ENCODE assay signal across 21 cellular contexts in the genomic region with DNA sequence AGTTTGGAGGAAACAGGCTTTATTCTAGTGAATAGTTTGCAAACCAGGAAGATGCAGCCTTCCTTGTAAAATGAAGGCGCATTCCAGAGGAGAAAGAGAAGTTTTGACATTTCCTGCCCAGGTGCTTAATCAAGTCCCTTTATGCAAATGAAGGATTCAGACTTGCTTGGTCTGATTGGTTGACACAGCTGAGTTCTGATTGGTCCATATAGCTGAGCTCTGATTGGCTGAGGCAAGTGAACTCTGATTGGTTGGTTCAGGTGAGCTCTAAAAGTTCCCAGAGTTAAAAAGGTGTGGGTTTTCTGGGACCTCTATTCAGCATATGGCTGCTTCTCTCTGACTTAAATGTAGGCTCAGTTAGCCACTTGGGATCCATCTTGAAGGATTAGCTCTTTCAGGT.
"Had no signal": no experiment of that assay in that cellular context is flagged by ENCODE, and none has a peak within 500 bp of the region (broad histone marks: within the 10 kb centered on the region; RNA-seq: fewer than 3 reads in every experiment).

No MANE protein-coding gene starts in this region.

- H3K27ac Mint-ChIP-seq: activated naive CD4-positive, alpha-beta T cell treated with anti-CD3 and anti-CD28 coated beads for 36 hours; activated naive CD8-positive, alpha-beta T cell treated with anti-CD3 and anti-CD28 coated beads, Interleukin-2, amount 10 ng/mL, durations not matched to agents 7 days and 5 days; activated T-cell treated with anti-CD3 and anti-CD28 coated beads, Interleukin-2, amount 50 U/mL, for 72 hours; naive thymus-derived CD4-positive, alpha-beta T cell; stimulated activated effector memory CD8-positive, alpha-beta T cell treated with anti-CD3 and anti-CD28 coated beads, Interleukin-12 subunit alpha, Interleukin-12 subunit beta, amount 100 ng/mL, for 72 hours; stimulated activated naive CD8-positive, alpha-beta T cell treated with anti-CD3 and anti-CD28 coated beads, Interleukin-15, amount 100 ng/mL, for 72 hours had no signal

- H3K4me1 ChIP-seq: breast epithelium had no signal

- H3K4me1 Mint-ChIP-seq: activated naive CD8-positive, alpha-beta T cell treated with anti-CD3 and anti-CD28 coated beads, Interleukin-2, amount 10 ng/mL, durations not matched to agents 7 days and 5 days; central memory CD8-positive, alpha-beta T cell; naive thymus-derived CD4-positive, alpha-beta T cell; stimulated activated effector memory CD8-positive, alpha-beta T cell treated with anti-CD3 and anti-CD28 coated beads, Interleukin-12 subunit alpha, Interleukin-12 subunit beta, amount 100 ng/mL, for 72 hours; stimulated activated naive CD8-positive, alpha-beta T cell treated with anti-CD3 and anti-CD28 coated beads, Interleukin-15, amount 100 ng/mL, for 72 hours had no signal

- H3K4me2 ChIP-seq: hepatocyte had no signal

- H3K9me3 ChIP-seq: tibial nerve had no signal

- H3K4me3 ChIP-seq: breast epithelium, hepatocyte, left ventricle myocardium inferior, tibial nerve had no signal

- DNase-seq: activated CD8-positive, alpha-beta memory T cell treated with anti-CD3 and anti-CD28 coated beads, Interleukin-2, amount 50 U/mL, for 48 hours; activated effector memory CD4-positive, alpha-beta T cell treated with Interleukin-2 at 50 U/mL for 16 hours; activated naive CD4-positive, alpha-beta T cell treated with anti-CD3 and anti-CD28 coated beads for 36 hours; activated naive CD8-positive, alpha-beta T cell treated with anti-CD3 and anti-CD28 coated beads, Interleukin-2, amount 10 ng/mL, durations not matched to agents 7 days and 5 days; activated T-cell treated with anti-CD3 and anti-CD28 coated beads, Interleukin-2, amount 50 U/mL, for 72 hours; amniotic stem cell; effector memory CD4-positive, alpha-beta T cell; foreskin melanocyte; glutamatergic neuron; kidney glomerular epithelial cell; left ventricle myocardium inferior; naive thymus-derived CD4-positive, alpha-beta T cell; small intestine; stimulated activated naive CD8-positive, alpha-beta T cell treated with anti-CD3 and anti-CD28 coated beads, Interleukin-15, amount 100 ng/mL, for 72 hours had no signal

- H3K27ac ChIP-seq: breast epithelium, hepatocyte, left ventricle myocardium inferior, tibial nerve had no signal

- H3K4me3 Mint-ChIP-seq: activated naive CD4-positive, alpha-beta T cell treated with anti-CD3 and anti-CD28 coated beads for 36 hours; activated naive CD8-positive, alpha-beta T cell treated with anti-CD3 and anti-CD28 coated beads, Interleukin-2, amount 10 ng/mL, durations not matched to agents 7 days and 5 days; activated T-cell treated with anti-CD3 and anti-CD28 coated beads, Interleukin-2, amount 50 U/mL, for 72 hours; central memory CD8-positive, alpha-beta T cell; naive thymus-derived CD4-positive, alpha-beta T cell; stimulated activated effector memory CD8-positive, alpha-beta T cell treated with anti-CD3 and anti-CD28 coated beads, Interleukin-12 subunit alpha, Interleukin-12 subunit beta, amount 100 ng/mL, for 72 hours; stimulated activated naive CD8-positive, alpha-beta T cell treated with anti-CD3 and anti-CD28 coated beads, Interleukin-15, amount 100 ng/mL, for 72 hours had no signal

- H3K36me3 ChIP-seq: breast epithelium, left ventricle myocardium inferior, tibial nerve had no signal

- H3K9me3 Mint-ChIP-seq: activated naive CD8-positive, alpha-beta T cell treated with anti-CD3 and anti-CD28 coated beads, Interleukin-2, amount 10 ng/mL, durations not matched to agents 7 days and 5 days; central memory CD8-positive, alpha-beta T cell had no signal

- ATAC-seq: activated T-cell treated with anti-CD3 and anti-CD28 coated beads, Interleukin-2, amount 50 U/mL, for 72 hours; esophagus mucosa; naive thymus-derived CD4-positive, alpha-beta T cell; sciatic nerve; stimulated activated effector memory CD8-positive, alpha-beta T cell treated with anti-CD3 and anti-CD28 coated beads, Interleukin-12 subunit alpha, Interleukin-12 subunit beta, amount 100 ng/mL, for 72 hours; stimulated activated naive CD8-positive, alpha-beta T cell treated with anti-CD3 and anti-CD28 coated beads, Interleukin-15, amount 100 ng/mL, for 72 hours had no signal

- H3K36me3 Mint-ChIP-seq: activated naive CD8-positive, alpha-beta T cell treated with anti-CD3 and anti-CD28 coated beads, Interleukin-2, amount 10 ng/mL, durations not matched to agents 7 days and 5 days; stimulated activated effector memory CD8-positive, alpha-beta T cell treated with anti-CD3 and anti-CD28 coated beads, Interleukin-12 subunit alpha, Interleukin-12 subunit beta, amount 100 ng/mL, for 72 hours had no signal

- H3K79me2 ChIP-seq: hepatocyte had no signal

- H2AFZ ChIP-seq: hepatocyte had no signal
